In genomic region chr2:24970483-24971299, GRCh38 we compare ENCODE assay signal across 8 cellular contexts. TPM values are rescaled to one million over a fixed set of nuclear protein-coding genes. Genes with fewer than 3 reads are reported as not detected.
DNase-seq lines count a peak whose midpoint lies in the region; ATAC-seq and TF ChIP-seq lines count a peak whose summit lies in the region.

No MANE protein-coding gene starts in this region.

- in situ Hi-C loops in KBM-7 (cut with MboI; ENCODE audit: low pct_unique_long_range_greater_than_20kb, low sequenced_read_pairs) = no loop called here

- peak overlapping the region; percentile 92 for H3K9ac ChIP-seq in HUES6 (ENCODE audit: low read length)

- no peak for ATAC-seq in GM21447 (IDR thresholded peaks at IDR 0.05; ENCODE audit: unreplicated experiment)

- no peaks in the 10 kb centered on the region for H3K4me1 ChIP-seq in HUES6 (ENCODE audit: control insufficient read depth, insufficient read depth, low read length)

- CTCF ChIA-PET in BJ (lab: Yijun Ruan, JAX) = no interaction called here

- H3K27me3 ChIP-seq in BJ (ENCODE audit: control insufficient read depth, insufficient read depth, low read length) = no peaks in the 10 kb centered on the region
- no peaks in the 10 kb centered on the region for H3K27me3 ChIP-seq in HUES6 (ENCODE audit: control insufficient read depth, insufficient read depth, low read length)
- no peaks in the 10 kb centered on the region for H3K27me3 ChIP-seq in kidney epithelial cell (ENCODE audit: control insufficient read depth, insufficient read depth, low read length)

- H3K36me3 ChIP-seq in BJ (ENCODE audit: control insufficient read depth, insufficient read depth, low read length) = 0 out of 2 replicates have a peak, but pooled peaks cover 3% of the 10 kb centered on the region
- peaks cover 9% of the 10 kb centered on the region for H3K36me3 ChIP-seq in HUES6 (ENCODE audit: control insufficient read depth, insufficient read depth, low read length)
- H3K36me3 ChIP-seq in kidney epithelial cell (ENCODE audit: control insufficient read depth, insufficient read depth, low read length) = no peaks in the 10 kb centered on the region

- H3K27ac ChIP-seq in HUES6 (ENCODE audit: low read depth, low read length) (peak overlapping the region; percentile 95), substantia nigra (ENCODE audit: low read depth, low read length, poor library complexity, severe bottlenecking) (peak overlapping the region; percentile 99)

- H3K4me3 ChIP-seq in BJ (ENCODE audit: low read depth, low read length) (peak overlapping the region; percentile 89), HUES6 (ENCODE audit: low read depth, low read length) (peak overlapping the region; percentile 93), kidney epithelial cell (ENCODE audit: low read depth, low read length) (peak overlapping the region; percentile 68)

- DNase-seq in BJ (ENCODE audit: low read depth) = no peak
- DNase-seq in amniotic epithelial cell (ENCODE audit: low read depth) = peak; percentile 56
- no peak for DNase-seq in kidney epithelial cell (ENCODE audit: low read depth)
- no peak for DNase-seq in substantia nigra (lab: John Stamatoyannopoulos, UW)
- no peak for DNase-seq in HuH-7 (ENCODE audit: low spot score)
- no peak for DNase-seq in KBM-7

- no peaks in the 10 kb centered on the region for H3K9me3 ChIP-seq in HUES6 (ENCODE audit: control insufficient read depth, insufficient read depth, low read depth, low read length)

- TF ChIP-seq CTCF in BJ (IDR thresholded peaks at IDR 0.05; ENCODE audit: insufficient read depth, low read depth, low read length) (no peak), kidney epithelial cell (IDR thresholded peaks at IDR 0.05; ENCODE audit: insufficient read depth, low read length, poor library complexity, severe bottlenecking) (no peak)

- POLR2A ChIA-PET in BJ (lab: Charles Lee) = interaction anchor here (0.6 kb wide), 1 partner anchor 625 kb away, joined by 3 read pairs; no protein-coding TSS in a partner anchor

RNA-seq across cellular contexts. Expression of gene DNAJC27, which starts 1.1 kb away (rescaled TPM):
- 2.3 and 3.4 TPM in 2 replicates for polyA plus RNA-seq in BJ (2011; rRNA removed)
- 1.8 and 2.9 TPM in 2 replicates for polyA minus RNA-seq in BJ (2011; rRNA and poly(A)+ RNA removed)
- total RNA-seq in kidney epithelial cell = 3.6 and 4.9 TPM in 2 replicates

RNA-seq across cellular contexts. Expression of gene ADCY3, which starts 50.7 kb away (rescaled TPM):
- polyA plus RNA-seq in BJ (2011; rRNA removed) = 43.2 and 73.3 TPM in 2 replicates
- polyA minus RNA-seq in BJ (2011; rRNA and poly(A)+ RNA removed) = 93.4 and 100 TPM in 2 replicates
- total RNA-seq in kidney epithelial cell = 24.5 and 37.0 TPM in 2 replicates
